In the genomic region with DNA sequence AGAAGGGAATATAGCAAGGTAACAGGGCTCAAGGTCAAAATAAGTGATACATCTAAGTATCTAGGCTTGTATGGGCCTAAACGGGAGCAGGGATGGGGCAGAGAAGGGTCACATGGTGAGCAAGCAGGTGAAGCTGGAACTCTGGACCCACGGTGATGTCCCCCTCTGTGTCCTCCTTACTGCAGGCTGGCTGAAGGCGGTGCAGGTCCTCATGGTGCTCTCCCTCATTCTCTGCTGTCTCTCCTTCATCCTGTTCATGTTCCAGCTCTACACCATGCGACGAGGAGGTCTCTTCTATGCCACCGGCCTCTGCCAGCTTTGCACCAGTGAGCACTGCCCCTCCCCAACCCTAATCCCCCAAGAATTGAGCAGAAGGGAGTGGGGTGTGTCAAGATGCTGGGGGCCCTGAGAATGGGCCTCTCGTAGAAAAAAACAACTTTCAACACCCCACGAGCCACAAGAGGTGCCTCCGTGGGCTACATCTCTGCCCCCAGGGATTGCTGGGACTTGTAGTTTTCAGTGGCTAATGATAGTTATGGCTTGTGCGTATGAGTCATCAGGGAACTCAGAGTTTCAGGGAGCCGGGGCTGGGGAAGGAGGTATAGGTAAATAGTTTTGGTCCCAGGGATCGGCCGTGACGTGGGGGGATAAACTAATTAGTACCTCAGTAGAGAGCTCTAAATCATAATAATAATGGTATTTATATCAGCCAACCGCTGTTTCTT, we compare ENCODE assay signal across 2 cellular contexts.
TF ChIP-seq lines count a peak whose summit lies in the region.

No MANE protein-coding gene starts in this region.

TF ChIP-seq in SK-N-SH, 30 proteins besides CTCF, POLR2A, EP300 and RAD21 (continued from another document):
- TF ChIP-seq, protein P1, sequence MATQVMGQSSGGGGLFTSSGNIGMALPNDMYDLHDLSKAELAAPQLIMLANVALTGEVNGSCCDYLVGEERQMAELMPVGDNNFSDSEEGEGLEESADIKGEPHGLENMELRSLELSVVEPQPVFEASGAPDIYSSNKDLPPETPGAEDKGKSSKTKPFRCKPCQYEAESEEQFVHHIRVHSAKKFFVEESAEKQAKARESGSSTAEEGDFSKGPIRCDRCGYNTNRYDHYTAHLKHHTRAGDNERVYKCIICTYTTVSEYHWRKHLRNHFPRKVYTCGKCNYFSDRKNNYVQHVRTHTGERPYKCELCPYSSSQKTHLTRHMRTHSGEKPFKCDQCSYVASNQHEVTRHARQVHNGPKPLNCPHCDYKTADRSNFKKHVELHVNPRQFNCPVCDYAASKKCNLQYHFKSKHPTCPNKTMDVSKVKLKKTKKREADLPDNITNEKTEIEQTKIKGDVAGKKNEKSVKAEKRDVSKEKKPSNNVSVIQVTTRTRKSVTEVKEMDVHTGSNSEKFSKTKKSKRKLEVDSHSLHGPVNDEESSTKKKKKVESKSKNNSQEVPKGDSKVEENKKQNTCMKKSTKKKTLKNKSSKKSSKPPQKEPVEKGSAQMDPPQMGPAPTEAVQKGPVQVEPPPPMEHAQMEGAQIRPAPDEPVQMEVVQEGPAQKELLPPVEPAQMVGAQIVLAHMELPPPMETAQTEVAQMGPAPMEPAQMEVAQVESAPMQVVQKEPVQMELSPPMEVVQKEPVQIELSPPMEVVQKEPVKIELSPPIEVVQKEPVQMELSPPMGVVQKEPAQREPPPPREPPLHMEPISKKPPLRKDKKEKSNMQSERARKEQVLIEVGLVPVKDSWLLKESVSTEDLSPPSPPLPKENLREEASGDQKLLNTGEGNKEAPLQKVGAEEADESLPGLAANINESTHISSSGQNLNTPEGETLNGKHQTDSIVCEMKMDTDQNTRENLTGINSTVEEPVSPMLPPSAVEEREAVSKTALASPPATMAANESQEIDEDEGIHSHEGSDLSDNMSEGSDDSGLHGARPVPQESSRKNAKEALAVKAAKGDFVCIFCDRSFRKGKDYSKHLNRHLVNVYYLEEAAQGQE (IDR thresholded peaks at IDR 0.05; ENCODE audit: low read depth, low read length) = no peak

TF ChIP-seq in SK-N-SH treated with all-trans-retinoic acid at 6 μM for 48 hours, 23 proteins besides CTCF, POLR2A, EP300 and RAD21 (continued from another document):
- TF ChIP-seq POU6F1 (CRISPR knock-in tag; IDR thresholded peaks at IDR 0.05; ENCODE audit: borderline replicate concordance, low read depth) = no peak
- TF ChIP-seq ZFP30 (CRISPR knock-in tag; IDR thresholded peaks at IDR 0.05) = no peak
- no peak for TF ChIP-seq TCF4 (CRISPR knock-in tag; IDR thresholded peaks at IDR 0.05; ENCODE audit: borderline replicate concordance)
- TF ChIP-seq BACH2 (CRISPR knock-in tag; IDR thresholded peaks at IDR 0.05; ENCODE audit: borderline replicate concordance) = no peak
- no peak for TF ChIP-seq GLIS3 (CRISPR knock-in tag; IDR thresholded peaks at IDR 0.05)
- no peak for TF ChIP-seq TSHZ2 (CRISPR knock-in tag; IDR thresholded peaks at IDR 0.05)
- TF ChIP-seq ZFP3 (CRISPR knock-in tag; IDR thresholded peaks at IDR 0.05) = no peak
- TF ChIP-seq CSRNP3 (CRISPR knock-in tag; IDR thresholded peaks at IDR 0.05) = no peak
- TF ChIP-seq ZC3H10 (CRISPR knock-in tag; IDR thresholded peaks at IDR 0.05) = no peak
